8 cellular contexts compared by ENCODE assay signal in genomic region chr11:96037267-96037990, GRCh38.
A peak's percentile ranks its signal among the peaks of the same experiment; 100 is the strongest.
DNase-seq lines count a peak whose midpoint lies in the region; ATAC-seq, FAIRE-seq and TF ChIP-seq lines count a peak whose summit lies in the region.

No MANE protein-coding gene starts in this region.

- H3K4me1 ChIP-seq in lower lobe of right lung: peaks cover 14% of the 10 kb centered on the region

- H3K4me3 ChIP-seq in lower lobe of right lung: no peak overlapping the region

- peak overlapping the region; percentile 9 for H3K27ac Mint-ChIP-seq in CD4-positive, alpha-beta T cell
- H3K27ac Mint-ChIP-seq in activated T-helper 2 cell treated with anti-CD3 and anti-CD28 coated beads, Interferon-gamma antibody, Interleukin-2, Interleukin-4, amounts not matched to agents 10 μg/mL and 5 μg/mL and 100 μg/mL, durations not matched to agents 14 hours and 24 hours and 36 hours: no peak overlapping the region

- intact Hi-C loops in CD4-positive, alpha-beta T cell (cut with DNase I, micrococcal nuclease): no loop called here
- intact Hi-C loops in lower lobe of right lung (cut with DNase I): no loop called here
- intact Hi-C loops in activated T-helper 2 cell treated with anti-CD3 and anti-CD28 coated beads, Interferon-gamma antibody, Interleukin-2, Interleukin-4, amounts not matched to agents 10 μg/mL and 5 μg/mL and 100 μg/mL, durations not matched to agents 14 hours and 24 hours and 36 hours (cut with micrococcal nuclease): no loop called here

- H3K4me1 Mint-ChIP-seq in CD4-positive, alpha-beta T cell (ENCODE audit: low read depth): peaks cover 81% of the 10 kb centered on the region
- no peaks in the 10 kb centered on the region for H3K4me1 Mint-ChIP-seq in activated T-helper 2 cell treated with anti-CD3 and anti-CD28 coated beads, Interferon-gamma antibody, Interleukin-2, Interleukin-4, amounts not matched to agents 10 μg/mL and 5 μg/mL and 100 μg/mL, durations not matched to agents 14 hours and 24 hours and 36 hours (ENCODE audit: low read depth)

- no peaks in the 10 kb centered on the region for H3K9me3 Mint-ChIP-seq in CD4-positive, alpha-beta T cell
- H3K9me3 Mint-ChIP-seq in activated T-helper 2 cell treated with anti-CD3 and anti-CD28 coated beads, Interferon-gamma antibody, Interleukin-2, Interleukin-4, amounts not matched to agents 10 μg/mL and 5 μg/mL and 100 μg/mL, durations not matched to agents 14 hours and 24 hours and 36 hours: no peaks in the 10 kb centered on the region

- TF ChIP-seq CTCF in CD4-positive, alpha-beta T cell (IDR thresholded peaks at IDR 0.05): no peak
- no peak for TF ChIP-seq CTCF in lower lobe of right lung (IDR thresholded peaks at IDR 0.05)

- no peak for TF ChIP-seq POLR2A in H54 (IDR thresholded peaks at IDR 0.05; ENCODE audit: low read depth, low read length)

- ATAC-seq in CD4-positive, alpha-beta T cell (ENCODE audit: poor library complexity): no peak
- peak; percentile 56 for ATAC-seq in HG03354 (IDR thresholded peaks at IDR 0.05; ENCODE audit: poor library complexity, severe bottlenecking, unreplicated experiment)
- ATAC-seq in lower lobe of right lung: peak; percentile 10 to 41
- ATAC-seq in HG03097 (IDR thresholded peaks at IDR 0.05; ENCODE audit: low FRiP score, unreplicated experiment): no peak

- H3K27ac ChIP-seq in CD4-positive, alpha-beta T cell (ENCODE audit: low read depth, low read length): no peak overlapping the region
- H3K27ac ChIP-seq in lower lobe of right lung: no peak overlapping the region

- no peaks in the 10 kb centered on the region for H3K9me3 ChIP-seq in CD4-positive, alpha-beta T cell (ENCODE audit: control insufficient read depth, low read length)
- H3K9me3 ChIP-seq in lower lobe of right lung: no peaks in the 10 kb centered on the region

- no peak for DNase-seq in CD4-positive, alpha-beta T cell
- DNase-seq in astrocyte of the hippocampus (ENCODE audit: low read depth, low spot score) (peak; percentile 79), lower lobe of right lung (no peak), H54 (ENCODE audit: insufficient read length, low spot score) (no peak)
- DNase-seq in activated CD4-positive, alpha-beta T cell treated with anti-CD3 and anti-CD28 coated beads for 4 hours: no peak
- no peak for DNase-seq in activated T-helper 2 cell treated with anti-CD3 and anti-CD28 coated beads, Interferon-gamma antibody, Interleukin-2, Interleukin-4, amounts not matched to agents 10 μg/mL and 5 μg/mL and 100 μg/mL, durations not matched to agents 14 hours and 24 hours and 36 hours (ENCODE audit: low spot score)

- POLR2A ChIA-PET in CD4-positive, alpha-beta T cell (lab: Charles Lee): no interaction called here

- peaks cover 44% of the 10 kb centered on the region for H3K36me3 Mint-ChIP-seq in CD4-positive, alpha-beta T cell (ENCODE audit: low read depth)
- H3K36me3 Mint-ChIP-seq in activated T-helper 2 cell treated with anti-CD3 and anti-CD28 coated beads, Interferon-gamma antibody, Interleukin-2, Interleukin-4, amounts not matched to agents 10 μg/mL and 5 μg/mL and 100 μg/mL, durations not matched to agents 14 hours and 24 hours and 36 hours (ENCODE audit: low read depth): peaks cover 6% of the 10 kb centered on the region

- H3K36me3 ChIP-seq in lower lobe of right lung: no peaks in the 10 kb centered on the region

- H3K27me3 ChIP-seq in CD4-positive, alpha-beta T cell (ENCODE audit: control insufficient read depth, insufficient read depth, low read length): no peaks in the 10 kb centered on the region
- no peaks in the 10 kb centered on the region for H3K27me3 ChIP-seq in lower lobe of right lung (ENCODE audit: low read depth)

- no peak overlapping the region for H3K4me3 Mint-ChIP-seq in CD4-positive, alpha-beta T cell
- H3K4me3 Mint-ChIP-seq in activated T-helper 2 cell treated with anti-CD3 and anti-CD28 coated beads, Interferon-gamma antibody, Interleukin-2, Interleukin-4, amounts not matched to agents 10 μg/mL and 5 μg/mL and 100 μg/mL, durations not matched to agents 14 hours and 24 hours and 36 hours (ENCODE audit: low read depth): no peak overlapping the region

- CTCF ChIA-PET in CD4-positive, alpha-beta T cell (lab: Charles Lee): interaction anchor here (1.0 to 1.4 kb wide), 3 partner anchors 18 to 306 kb away, joined by 3 to 4 read pairs (median 3); partner anchors contain the start of gene MAML2

- H3K27me3 Mint-ChIP-seq in CD4-positive, alpha-beta T cell: no peaks in the 10 kb centered on the region
- H3K27me3 Mint-ChIP-seq in activated T-helper 2 cell treated with anti-CD3 and anti-CD28 coated beads, Interferon-gamma antibody, Interleukin-2, Interleukin-4, amounts not matched to agents 10 μg/mL and 5 μg/mL and 100 μg/mL, durations not matched to agents 14 hours and 24 hours and 36 hours (ENCODE audit: low read depth): no peaks in the 10 kb centered on the region

- FAIRE-seq in H54 (lab: Jason Lieb, UNC): no peak

Comparison
In these comparisons a context has a peak if more than half of its experiments do, and no peak if none do; other contexts are left out.
1. ATAC-seq: peak in HG03354 (single experiment) and lower lobe of right lung (2 of 2); none in CD4-positive, alpha-beta T cell (single experiment) and HG03097 (single experiment).